In genomic region chr7:108001759-108002725, GRCh38 we compare ENCODE assay signal across 8 cellular contexts. TPM values are rescaled to one million over a fixed set of nuclear protein-coding genes. Genes with fewer than 3 reads are reported as not detected.
DNase-seq lines count a peak whose midpoint lies in the region; ATAC-seq, FAIRE-seq and TF ChIP-seq lines count a peak whose summit lies in the region.

No MANE protein-coding gene starts in this region.

- TF ChIP-seq CTCF in endothelial cell (IDR thresholded peaks at IDR 0.05; ENCODE audit: unreplicated experiment) = no peak

- H3K27me3 Mint-ChIP-seq in endothelial cell (ENCODE audit: unreplicated experiment) = peaks cover 17% of the 10 kb centered on the region

- DNase-seq in NCI-H345 (lab: John Stamatoyannopoulos, UW) (peak; percentile 21), NCI-H345 treated with DMSO at 0.1 percent for 48 hours (lab: John Stamatoyannopoulos, UW; ENCODE audit: unreplicated experiment) (no peak), RCC 7860 (ENCODE audit: low spot score) (peak; percentile 42), endothelial cell (ENCODE audit: low spot score) (peak; percentile 25), ureter (ENCODE audit: low spot score) (no peak)

- H3K27ac ChIP-seq in muscle layer of colon (ENCODE audit: low read depth, low read length) = peak overlapping the region; percentile 70

- H3K9me3 Mint-ChIP-seq in endothelial cell (ENCODE audit: unreplicated experiment) = no peaks in the 10 kb centered on the region

- no peaks in the 10 kb centered on the region for H3K27me3 ChIP-seq in muscle layer of colon (ENCODE audit: control insufficient read depth in 1 of 2, insufficient read depth in 2 of 2, low read length in 2 of 2)

- H3K9me3 ChIP-seq in muscle layer of colon (ENCODE audit: low read length) = no peaks in the 10 kb centered on the region

- peaks cover 15% of the 10 kb centered on the region for H3K36me3 Mint-ChIP-seq in endothelial cell (ENCODE audit: low read depth, unreplicated experiment)

- H3K4me3 ChIP-seq in muscle layer of colon (ENCODE audit: low read depth in 1 of 2, low read length in 2 of 2) = peak overlapping the region; percentile 59 to 81

- peaks cover 34% of the 10 kb centered on the region for H3K4me1 ChIP-seq in muscle layer of colon (ENCODE audit: insufficient read depth, low read length)

- H3K36me3 ChIP-seq in muscle layer of colon (ENCODE audit: insufficient read depth, low read length) = no peaks in the 10 kb centered on the region

- H3K4me1 Mint-ChIP-seq in endothelial cell (ENCODE audit: unreplicated experiment) = peaks cover 48% of the 10 kb centered on the region

- peak overlapping the region; percentile 95 for H3K4me3 Mint-ChIP-seq in endothelial cell (ENCODE audit: unreplicated experiment)

- peak overlapping the region; percentile 42 for H3K9ac ChIP-seq in muscle layer of colon (ENCODE audit: low read length)

- peak overlapping the region; percentile 99 for H3K27ac Mint-ChIP-seq in endothelial cell (ENCODE audit: unreplicated experiment)

- ATAC-seq in HG03469 (IDR thresholded peaks at IDR 0.05; ENCODE audit: unreplicated experiment) (no peak), HG02870 (IDR thresholded peaks at IDR 0.05; ENCODE audit: unreplicated experiment) (no peak)

- no peak for FAIRE-seq in RCC 7860 (lab: Jason Lieb, UNC)

RNA-seq across cellular contexts. Expression of gene LAMB1, which starts 0.9 kb away (rescaled TPM):
- total RNA-seq in endothelial cell (ENCODE audit: unreplicated experiment) = 453 TPM
- total RNA-seq in ureter = 198 TPM

Comparison
In these comparisons a context has a peak if more than half of its experiments do, and no peak if none do; other contexts are left out.
1. DNase-seq: peak in NCI-H345 (single experiment), RCC 7860 (single experiment) and endothelial cell (single experiment); none in NCI-H345 treated with DMSO at 0.1 percent for 48 hours (single experiment) and ureter (single experiment).